12 cellular contexts compared by ENCODE assay signal in genomic region chr11:34859496-34859895, GRCh38.
"Had no signal": no experiment of that assay in that cellular context is flagged by ENCODE, and none has a peak within 500 bp of the region (broad histone marks: within the 10 kb centered on the region; RNA-seq: fewer than 3 reads in every experiment).

No MANE protein-coding gene starts in this region.

- DNase-seq: activated CD4-positive, alpha-beta memory T cell treated with anti-CD3 and anti-CD28 coated beads for 36 hours; activated CD8-positive, alpha-beta memory T cell treated with anti-CD3 and anti-CD28 coated beads, Interleukin-2, amount 50 U/mL, for 48 hours; activated naive CD8-positive, alpha-beta T cell treated with anti-CD3 and anti-CD28 coated beads, Interleukin-2, amount 10 ng/mL, durations not matched to agents 7 days and 5 days; nucleus accumbens; sigmoid colon; SJCRH30; stimulated activated CD4-positive, alpha-beta T cell treated with anti-CD3 and anti-CD28 coated beads, Interleukin-4, amount 100 ng/mL, for 24 hours; stomach; thyroid gland had no signal

- H3K4me1 ChIP-seq: ascending aorta, thyroid gland had no signal

- H3K27me3 ChIP-seq: ascending aorta, sigmoid colon, SJCRH30, stomach, thyroid gland had no signal

- ATAC-seq: natural killer cell treated with Interleukin-12 subunit alpha and Interleukin-12 subunit beta and Interleukin-15 and Interleukin-18, amount 100 ng/mL, for 72 hours had no signal

- H3K27ac ChIP-seq: ascending aorta, sigmoid colon, SJCRH30, stomach, thyroid gland had no signal

- H3K4me3 ChIP-seq: ascending aorta, sigmoid colon, SJCRH30, stomach, thyroid gland had no signal

- H3K9me3 ChIP-seq: ascending aorta, sigmoid colon, SJCRH30, stomach, thyroid gland had no signal

- FAIRE-seq: colon had no signal

- H3K36me3 ChIP-seq: ascending aorta, sigmoid colon, SJCRH30, stomach, thyroid gland had no signal
